8 cellular contexts compared by ENCODE assay signal in genomic region chr10:58755688-58756087, GRCh38.
A peak's percentile ranks its signal among the peaks of the same experiment; 100 is the strongest.
DNase-seq lines count a peak whose midpoint lies in the region; TF ChIP-seq lines count a peak whose summit lies in the region.

No MANE protein-coding gene starts in this region.

- H3K9me3 ChIP-seq in Caco-2 (no peaks in the 10 kb centered on the region), prostate gland (no peaks in the 10 kb centered on the region), endodermal cell (ENCODE audit: control insufficient read depth, low read length) (no peaks in the 10 kb centered on the region)

- DNase-seq in Caco-2 (peak in 1 of 2 experiments; percentile 24), RPMI8226 (peak; percentile 19), fibroblast of the conjunctiva (ENCODE audit: low read depth) (peak; percentile 59), prostate gland (ENCODE audit: low spot score) (peak; percentile 18), erythroblast (lab: John Stamatoyannopoulos, UW) (no peak), DMS53 (lab: John Stamatoyannopoulos, UW) (no peak), endodermal cell (no peak)
- DNase-seq in activated CD8-positive, alpha-beta memory T cell treated with anti-CD3 and anti-CD28 coated beads, Interleukin-2, amount 50 U/mL, for 48 hours: no peak

- no peak overlapping the region for H3K4me3 ChIP-seq in Caco-2 (ENCODE audit: low read depth, low read length)
- H3K4me3 ChIP-seq in prostate gland: no peak overlapping the region
- no peak overlapping the region for H3K4me3 ChIP-seq in endodermal cell (ENCODE audit: low read length)

- peak overlapping the region; percentile 3 for H3K4me3 Mint-ChIP-seq in Caco-2 (ENCODE audit: unreplicated experiment)
- H3K4me3 Mint-ChIP-seq in endodermal cell: no peak overlapping the region

- POLR2A ChIA-PET in Caco-2 (lab: Charles Lee): no interaction called here

- TF ChIP-seq CTCF in Caco-2 (IDR thresholded peaks at IDR 0.05; ENCODE audit: insufficient read depth in 1 of 2, low read depth in 1 of 2, low read length in 1 of 2, severe bottlenecking in 1 of 2, unreplicated experiment in 1 of 2) (no peak), prostate gland (IDR thresholded peaks at IDR 0.05) (no peak), endodermal cell (conservative IDR thresholded peaks at IDR 0.05) (no peak)

- H3K4me1 Mint-ChIP-seq in Caco-2 (ENCODE audit: low read depth, unreplicated experiment) (peaks cover 34% of the 10 kb centered on the region), endodermal cell (no peaks in the 10 kb centered on the region)

- H3K9me3 Mint-ChIP-seq in Caco-2 (ENCODE audit: unreplicated experiment): no peaks in the 10 kb centered on the region
- H3K9me3 Mint-ChIP-seq in endodermal cell: no peaks in the 10 kb centered on the region

- H3K27ac Mint-ChIP-seq in Caco-2 (ENCODE audit: unreplicated experiment): no peak overlapping the region
- H3K27ac Mint-ChIP-seq in endodermal cell: no peak overlapping the region

- H3K27ac ChIP-seq in prostate gland (peak overlapping the region; percentile 4 to 35), endodermal cell (ENCODE audit: low read depth, low read length) (no peak overlapping the region)

- CTCF ChIA-PET in Caco-2 (lab: Charles Lee): interaction anchor here (1.2 kb wide), 1 partner anchor 341 kb away, joined by 4 read pairs; no protein-coding TSS in a partner anchor

- no peaks in the 10 kb centered on the region for H3K27me3 ChIP-seq in Caco-2 (replicated peaks; ENCODE audit: control insufficient read depth, insufficient read depth, low read length)
- no peaks in the 10 kb centered on the region for H3K27me3 ChIP-seq in prostate gland (replicated peaks; ENCODE audit: insufficient read depth)
- no peaks in the 10 kb centered on the region for H3K27me3 ChIP-seq in endodermal cell (ENCODE audit: control insufficient read depth, insufficient read depth, low read length, poor library complexity, severe bottlenecking)

- H3K9ac ChIP-seq in endodermal cell (ENCODE audit: extremely low read depth, low read length, poor library complexity, severe bottlenecking): no peak overlapping the region

- no peaks in the 10 kb centered on the region for H3K36me3 ChIP-seq in Caco-2 (ENCODE audit: control insufficient read depth, insufficient read depth, low read length)
- no peaks in the 10 kb centered on the region for H3K36me3 ChIP-seq in prostate gland
- no peaks in the 10 kb centered on the region for H3K36me3 ChIP-seq in endodermal cell (ENCODE audit: control insufficient read depth, insufficient read depth, low read length)

- H3K27me3 Mint-ChIP-seq in Caco-2 (ENCODE audit: insufficient read depth, unreplicated experiment) (no peaks in the 10 kb centered on the region), endodermal cell (ENCODE audit: insufficient read depth) (no peaks in the 10 kb centered on the region)

- intact Hi-C loops in Caco-2 (cut with micrococcal nuclease; ENCODE audit: unreplicated experiment) (loop anchor here (5.0 kb wide), 1 partner anchor 223 kb away; no protein-coding TSS in a partner anchor), prostate gland (cut with DNase I) (no loop called here)

- H3K36me3 Mint-ChIP-seq in Caco-2 (ENCODE audit: insufficient read depth, unreplicated experiment) (no peaks in the 10 kb centered on the region), endodermal cell (ENCODE audit: low read depth) (no peaks in the 10 kb centered on the region)

- WGBS in prostate gland: 26% methylated on average over 4 of the region's 4 CpGs
- WGBS in endodermal cell (ENCODE audit: insufficient coverage in 1 of 2, insufficient read length in 1 of 2), 2 experiments: 82 to 86% methylated on average over 4 of the region's 4 CpGs

- peaks cover 29% of the 10 kb centered on the region for H3K4me1 ChIP-seq in Caco-2
- peaks cover 2% of the 10 kb centered on the region for H3K4me1 ChIP-seq in prostate gland (replicated peaks)
- no peaks in the 10 kb centered on the region for H3K4me1 ChIP-seq in endodermal cell (ENCODE audit: control insufficient read depth, insufficient read depth, low read length)

- no TSS peak for BruUV-seq in Caco-2 (replicated peaks; lab: Mats Ljungman, UMichigan)

- TF ChIP-seq POLR2A in prostate gland (IDR thresholded peaks at IDR 0.05) (no peak), erythroblast (IDR thresholded peaks at IDR 0.05; ENCODE audit: low read length) (no peak)

Comparison
In these comparisons a context has a peak if more than half of its experiments do, and no peak if none do; other contexts are left out.
1. DNase-seq: peak in RPMI8226 (single experiment), fibroblast of the conjunctiva (single experiment) and prostate gland (single experiment); none in erythroblast (0 of 2), DMS53 (single experiment), endodermal cell (single experiment) and activated CD8-positive, alpha-beta memory T cell treated with anti-CD3 and anti-CD28 coated beads, Interleukin-2, amount 50 U/mL, for 48 hours (single experiment).